9 cellular contexts compared by ENCODE assay signal in genomic region chr14:36662543-36663403, GRCh38. TPM values are rescaled to one million over a fixed set of nuclear protein-coding genes. Genes with fewer than 3 reads are reported as not detected.
DNase-seq lines count a peak whose midpoint lies in the region; ATAC-seq and TF ChIP-seq lines count a peak whose summit lies in the region.
"Had no signal": no experiment of that assay in that cellular context is flagged by ENCODE, and none has a peak within 500 bp of the region (broad histone marks: within the 10 kb centered on the region; RNA-seq: fewer than 3 reads in every experiment).

No MANE protein-coding gene starts in this region.

- TF ChIP-seq POLR2A in suprapubic skin (IDR thresholded peaks at IDR 0.05), result no peak

- H3K27me3 ChIP-seq in SJSA1 (replicated peaks), result no peaks in the 10 kb centered on the region
- peaks cover 96% of the 10 kb centered on the region for H3K27me3 ChIP-seq in suprapubic skin

- H3K4me3 ChIP-seq in SJSA1, result peak overlapping the region; percentile 52
- H3K4me3 ChIP-seq in iPS-11a (ENCODE audit: low read depth, low read length), result peak overlapping the region; percentile 28
- H3K4me3 ChIP-seq in suprapubic skin, result peak overlapping the region; percentile 52
- H3K4me3 ChIP-seq: lung had no signal

- H3K36me3 ChIP-seq in SJSA1 (peaks cover 20% of the 10 kb centered on the region), suprapubic skin (no peaks in the 10 kb centered on the region)

- peak in 1 of 2 donors; percentile 19 for TF ChIP-seq CTCF in suprapubic skin (IDR thresholded peaks at IDR 0.05)

- no peak for ATAC-seq in GM18519 (IDR thresholded peaks at IDR 0.05; ENCODE audit: low FRiP score, unreplicated experiment)
- no peak for ATAC-seq in GM18867 (IDR thresholded peaks at IDR 0.05; ENCODE audit: unreplicated experiment)

- H3K27ac ChIP-seq in SJSA1 (peak overlapping the region; percentile 22; the same call in 1 of the 2 replicates), suprapubic skin (no peak overlapping the region)

- H3K9me3 ChIP-seq in SJSA1 (replicated peaks) (no peaks in the 10 kb centered on the region), suprapubic skin (no peaks in the 10 kb centered on the region)

- no peak for TF ChIP-seq EP300 in suprapubic skin (IDR thresholded peaks at IDR 0.05)

- 4% methylated on average over 32 of the region's 71 CpGs for WGBS in suprapubic skin

- DNase-seq in activated CD4-positive, alpha-beta T cell treated with anti-CD3 and anti-CD28 coated beads for 48 hours, result peak; percentile 7
- DNase-seq in activated CD4-positive, alpha-beta T cell treated with anti-CD3 and anti-CD28 coated beads for 4 hours, result no peak
- peak; percentile 53 to 67 for DNase-seq in SJSA1 (ENCODE audit: low read depth in 1 of 2, low spot score in 2 of 2)
- peak in 1 of 2 donors; percentile 77 for DNase-seq in suprapubic skin (ENCODE audit: low spot score in 2 of 2)
- DNase-seq in stimulated activated CD4-positive, alpha-beta T cell treated with anti-CD3 and anti-CD28 coated beads, Interleukin-15, amount 100 ng/mL, for 24 hours, result no peak

- H3K4me1 ChIP-seq in SJSA1 (replicated peaks), result peaks cover 22% of the 10 kb centered on the region
- peaks cover 33% of the 10 kb centered on the region for H3K4me1 ChIP-seq in suprapubic skin

RNA-seq across cellular contexts. Expression of gene PAX9, which starts 1.1 kb away (rescaled TPM):
- total RNA-seq in SJSA1 (2014; rRNA removed; shearing (Covaris generic)), result 1.0 and 3.8 TPM in 2 replicates
- total RNA-seq in suprapubic skin, result 1 to 10 TPM in 2 of 4 donors, under 1 TPM in 2; 0.23 to 1.5 (median 0.96) TPM

Comparison
In these comparisons a context has a peak if more than half of its experiments do, and no peak if none do; other contexts are left out.
1. DNase-seq: peak in activated CD4-positive, alpha-beta T cell treated with anti-CD3 and anti-CD28 coated beads for 48 hours (single experiment) and SJSA1 (2 of 2); none in activated CD4-positive, alpha-beta T cell treated with anti-CD3 and anti-CD28 coated beads for 4 hours (0 of 2) and stimulated activated CD4-positive, alpha-beta T cell treated with anti-CD3 and anti-CD28 coated beads, Interleukin-15, amount 100 ng/mL, for 24 hours (single experiment).
2. Peak in every context shown above with its lines, with median percentiles within 50 percentile points of each other: H3K4me3 ChIP-seq.